1 cellular context compared by ENCODE assay signal in the genomic region with DNA sequence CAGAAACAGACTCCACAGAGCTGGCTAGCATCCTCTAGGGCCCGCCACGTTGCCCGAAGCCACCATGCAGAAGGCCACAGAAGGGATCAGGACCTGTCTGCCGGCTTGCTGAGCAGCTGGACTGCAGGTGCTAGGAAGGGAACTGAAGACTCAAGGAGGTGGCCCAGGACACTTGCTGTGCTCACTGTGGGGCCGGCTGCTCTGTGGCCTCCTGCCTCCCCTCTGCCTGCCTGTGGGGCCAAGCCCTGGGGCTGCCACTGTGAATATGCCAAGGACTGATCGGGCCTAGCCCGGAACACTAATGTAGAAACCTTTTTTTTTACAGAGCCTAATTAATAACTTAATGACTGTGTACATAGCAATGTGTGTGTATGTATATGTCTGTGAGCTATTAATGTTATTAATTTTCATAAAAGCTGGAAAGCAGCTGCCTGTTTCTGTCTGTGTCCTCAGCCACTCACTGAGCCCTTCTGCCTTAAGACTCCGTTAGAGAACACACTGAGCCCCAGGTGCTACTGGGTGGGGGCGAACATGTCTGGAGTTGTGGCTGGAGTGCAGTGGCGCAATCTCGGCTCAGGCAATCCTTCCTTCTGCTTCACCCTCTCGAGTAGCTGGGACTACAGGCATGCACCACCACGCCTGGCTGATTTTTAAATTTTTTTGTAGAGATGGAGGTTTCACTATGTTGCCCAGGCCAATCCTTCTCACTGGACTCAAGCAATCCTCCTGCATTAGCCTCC.
TF ChIP-seq lines count a peak whose summit lies in the region.

No MANE protein-coding gene starts in this region.

TF ChIP-seq in Ishikawa, 13 proteins besides CTCF, POLR2A, EP300 and RAD21 (continued from another document):
- TF ChIP-seq, protein P1, sequence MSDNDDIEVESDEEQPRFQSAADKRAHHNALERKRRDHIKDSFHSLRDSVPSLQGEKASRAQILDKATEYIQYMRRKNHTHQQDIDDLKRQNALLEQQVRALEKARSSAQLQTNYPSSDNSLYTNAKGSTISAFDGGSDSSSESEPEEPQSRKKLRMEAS (IDR thresholded peaks at IDR 0.05): no peak
- 0 out of 2 replicates have a peak, but pooled peaks have one; percentile 24 for TF ChIP-seq TCF12 (IDR thresholded peaks at IDR 0.05; ENCODE audit: low read depth)
